ENCODE assay signal across 8 cellular contexts in genomic region chr12:56189336-56189917, GRCh38. TPM values are rescaled to one million over a fixed set of nuclear protein-coding genes. Genes with fewer than 3 reads are reported as not detected.
DNase-seq lines count a peak whose midpoint lies in the region; ATAC-seq and TF ChIP-seq lines count a peak whose summit lies in the region.

TSS of gene SMARCC2 (minus strand) at chr12:56189483. CDS start at chr12:56189461, 22 bp downstream.

- peaks cover 3 to 8% of the 10 kb centered on the region in 2 donors for H3K36me3 ChIP-seq in prostate gland

- DNase-seq in NCI-H1417 treated with DMSO at 0.1 percent for 48 hours (lab: John Stamatoyannopoulos, UW), result peak; percentile 61
- peak; percentile 83 for DNase-seq in amniotic stem cell (lab: John Stamatoyannopoulos, UW)
- peak; percentile 93 for DNase-seq in left ventricle myocardium superior
- peak; percentile 87 for DNase-seq in prostate gland (ENCODE audit: low spot score)
- DNase-seq in ureter (ENCODE audit: low spot score), result peak; percentile 90

- no peaks in the 10 kb centered on the region for H3K4me1 ChIP-seq in prostate gland (replicated peaks)

- H3K4me1 Mint-ChIP-seq in T-helper 1 cell treated with Interleukin-12 subunit alpha and Interleukin-12 subunit beta and Interleukin-4 antibody, amounts not matched to agents 30 μg/mL and 1 μg/mL, for 36 hours (ENCODE audit: low read depth), result peaks cover 46% of the 10 kb centered on the region

- H3K4me3 Mint-ChIP-seq in T-helper 1 cell treated with Interleukin-12 subunit alpha and Interleukin-12 subunit beta and Interleukin-4 antibody, amounts not matched to agents 30 μg/mL and 1 μg/mL, for 36 hours, result peak within 1 kb of the TSS; percentile 98

- intact Hi-C loops in left ventricle myocardium superior (cut with micrococcal nuclease) (loop anchor here (10.0 kb wide), 1 partner anchor 65 kb away; the partner anchor contains the start of gene ESYT1), prostate gland (cut with DNase I) (loop anchor here (2.0 kb wide), 1 partner anchor 63 kb away; no protein-coding TSS in a partner anchor)

- peak within 1 kb of the TSS; percentile 99 for H3K27ac Mint-ChIP-seq in T-helper 1 cell treated with Interleukin-12 subunit alpha and Interleukin-12 subunit beta and Interleukin-4 antibody, amounts not matched to agents 30 μg/mL and 1 μg/mL, for 36 hours

- WGBS in prostate gland, result under 1% methylated on average over 47 of the region's 71 CpGs

- no peaks in the 10 kb centered on the region for H3K9me3 Mint-ChIP-seq in T-helper 1 cell treated with Interleukin-12 subunit alpha and Interleukin-12 subunit beta and Interleukin-4 antibody, amounts not matched to agents 30 μg/mL and 1 μg/mL, for 36 hours

- H3K27ac ChIP-seq in prostate gland, result peak within 1 kb of the TSS; percentile 96 to 98

- TF ChIP-seq POLR2A in GM10847 (IDR thresholded peaks at IDR 0.05; ENCODE audit: extremely low read depth, insufficient read length), result peak; percentile 18
- TF ChIP-seq POLR2A in prostate gland (IDR thresholded peaks at IDR 0.05), result peak; percentile 3

- TF ChIP-seq CTCF in prostate gland (IDR thresholded peaks at IDR 0.05), result peak; percentile 69 to 94 (median 88)

- no peaks in the 10 kb centered on the region for H3K9me3 ChIP-seq in prostate gland

- H3K27me3 ChIP-seq in prostate gland (replicated peaks; ENCODE audit: insufficient read depth), result no peaks in the 10 kb centered on the region

- peak within 1 kb of the TSS; percentile 82 to 85 for H3K4me3 ChIP-seq in prostate gland

- H3K36me3 Mint-ChIP-seq in T-helper 1 cell treated with Interleukin-12 subunit alpha and Interleukin-12 subunit beta and Interleukin-4 antibody, amounts not matched to agents 30 μg/mL and 1 μg/mL, for 36 hours (ENCODE audit: low read depth), result peaks cover 20% of the 10 kb centered on the region

- ATAC-seq in HG02623 (IDR thresholded peaks at IDR 0.05; ENCODE audit: unreplicated experiment) (peak; percentile 69), left ventricle myocardium superior (peak; percentile 85)

- H3K27me3 Mint-ChIP-seq in T-helper 1 cell treated with Interleukin-12 subunit alpha and Interleukin-12 subunit beta and Interleukin-4 antibody, amounts not matched to agents 30 μg/mL and 1 μg/mL, for 36 hours (ENCODE audit: low read depth), result no peaks in the 10 kb centered on the region

RNA-seq across cellular contexts. Expression of gene SMARCC2, which starts in this region (rescaled TPM):
- total RNA-seq in left ventricle myocardium superior, result 81.4 TPM
- 100 to 1,000 TPM in 1 of 2 donors, 10 to 100 TPM in 1; 60.4 to 101 TPM for total RNA-seq in prostate gland
- 142 TPM for total RNA-seq in ureter

Comparison
In these comparisons a context has a peak if more than half of its experiments do, and no peak if none do; other contexts are left out.
1. Peak in every context shown above with its lines: DNase-seq, ATAC-seq, H3K4me3 ChIP-seq and H3K27ac ChIP-seq.